In the genomic region with DNA sequence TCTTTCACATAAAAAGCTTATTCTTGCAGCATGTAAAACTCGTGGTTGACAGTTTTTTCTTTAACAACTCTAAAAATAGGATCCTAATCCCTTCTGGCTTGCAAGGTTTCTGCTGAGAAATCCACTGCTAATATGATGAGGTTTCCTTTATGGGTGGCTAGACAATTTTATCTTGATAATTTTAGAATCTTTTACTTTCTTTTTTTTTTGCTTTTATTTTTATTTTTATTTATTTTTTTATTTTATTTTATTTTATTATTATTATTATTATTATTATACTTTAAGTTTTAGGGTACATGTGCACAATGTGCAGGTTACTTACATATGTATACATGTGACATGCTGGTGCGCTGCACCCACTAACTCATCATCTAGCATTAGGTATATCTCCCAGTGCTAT, we compare ENCODE assay signal across 5 cellular contexts. TPM values are rescaled to one million over a fixed set of nuclear protein-coding genes. Genes with fewer than 3 reads are reported as not detected.
"Had no signal": no experiment of that assay in that cellular context is flagged by ENCODE, and none has a peak within 500 bp of the region (broad histone marks: within the 10 kb centered on the region; RNA-seq: fewer than 3 reads in every experiment).

No MANE protein-coding gene starts in this region.

RNA-seq across cellular contexts. Expression of gene OR10J5, which starts 11.0 kb away (rescaled TPM):
- total RNA-seq: HepG2, HT-29, HT1080, IMR-90, K562 had no signal
